Comparison of ENCODE assay signal across 35 cellular contexts in genomic region chr17:14050616-14051015, GRCh38.
"Had no signal": no experiment of that assay in that cellular context is flagged by ENCODE, and none has a peak within 500 bp of the region (broad histone marks: within the 10 kb centered on the region; RNA-seq: fewer than 3 reads in every experiment).

No MANE protein-coding gene starts in this region.

- H3K27ac ChIP-seq: KMS-11 had no signal

- H3K9ac ChIP-seq: KMS-11 had no signal

- H3K4me2 ChIP-seq: KMS-11 had no signal

- H3K9me3 ChIP-seq: MG63 had no signal

- DNase-seq: Karpas-422, Kasumi-1, MG63, MM.1S, MV-4-11, NCI-H1048, NCI-H1092, NCI-H1092 treated with DMSO at 0.1 percent for 48 hours, NCI-H1105, NCI-H1105 treated with DMSO at 0.1 percent for 48 hours, NCI-H1417, NCI-H1417 treated with DMSO at 0.1 percent for 48 hours, NCI-H1436, NCI-H1436 treated with DMSO at 0.1 percent for 48 hours, NCI-H146, NCI-H1694, NCI-H1694 treated with DMSO at 0.1 percent for 48 hours, NCI-H187, NCI-H187 treated with DMSO at 0.1 percent for 48 hours, NCI-H1930, NCI-H2029, NCI-H2029 treated with DMSO at 0.1 percent for 48 hours, NCI-H2081, NCI-H2081 treated with DMSO at 0.1 percent for 48 hours, NCI-H2107, NCI-H2171, NCI-H2171 treated with DMSO at 0.1 percent for 48 hours, NCI-H2227 treated with DMSO at 0.1 percent for 48 hours, NCI-H226, NCI-H345, NCI-H446, NCI-H446 treated with DMSO at 0.1 percent for 48 hours, NCI-H510A, NCI-H510A treated with DMSO at 0.1 percent for 48 hours had no signal

- H3K27me3 ChIP-seq: MG63 had no signal
